ENCODE assay signal across 1 cellular context in the genomic region with DNA sequence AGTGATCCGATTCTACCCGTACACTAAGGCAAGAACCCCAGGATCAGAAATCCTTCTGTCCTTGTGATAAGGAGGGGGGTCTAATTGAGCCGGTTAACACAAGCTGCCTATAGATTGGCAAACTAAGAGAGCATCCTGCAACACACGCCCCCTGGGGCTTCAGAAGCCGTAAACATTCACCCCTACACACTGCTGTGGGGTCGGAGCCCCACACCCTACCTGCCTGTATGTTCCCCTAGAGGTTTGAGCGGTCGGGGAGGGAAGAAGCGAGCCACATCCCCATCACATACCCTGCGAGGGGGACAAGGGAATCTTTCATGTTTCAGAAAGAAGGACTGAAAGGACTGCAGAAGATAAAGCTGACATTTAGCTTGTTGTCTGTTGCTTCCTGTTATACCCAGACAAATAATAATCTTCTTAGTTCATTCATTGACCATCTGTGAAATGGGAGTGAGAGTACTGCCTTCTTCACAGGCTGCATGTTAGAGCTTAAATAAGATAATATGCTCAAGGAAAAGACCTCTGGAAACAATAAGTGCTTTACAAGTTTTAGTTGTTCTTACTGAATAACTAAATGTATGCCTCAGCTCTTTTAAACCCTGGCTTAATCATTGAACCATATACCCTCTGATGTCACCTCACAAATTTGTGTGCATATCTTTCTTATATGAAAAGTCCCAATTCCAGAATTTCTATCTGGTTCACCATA.
TF ChIP-seq lines count a peak whose summit lies in the region.

No MANE protein-coding gene starts in this region.

TF ChIP-seq in IMR-90, 13 proteins besides CTCF, POLR2A, EP300 and RAD21 (continued from another document):
- TF ChIP-seq MAFK (IDR thresholded peaks at IDR 0.05; ENCODE audit: low read depth, low read length): no peak
- no peak for TF ChIP-seq SMC3 (IDR thresholded peaks at IDR 0.05; ENCODE audit: low read depth, low read length)
- TF ChIP-seq CEBPB (IDR thresholded peaks at IDR 0.05; ENCODE audit: low read depth, low read length): no peak
- TF ChIP-seq, protein P1, sequence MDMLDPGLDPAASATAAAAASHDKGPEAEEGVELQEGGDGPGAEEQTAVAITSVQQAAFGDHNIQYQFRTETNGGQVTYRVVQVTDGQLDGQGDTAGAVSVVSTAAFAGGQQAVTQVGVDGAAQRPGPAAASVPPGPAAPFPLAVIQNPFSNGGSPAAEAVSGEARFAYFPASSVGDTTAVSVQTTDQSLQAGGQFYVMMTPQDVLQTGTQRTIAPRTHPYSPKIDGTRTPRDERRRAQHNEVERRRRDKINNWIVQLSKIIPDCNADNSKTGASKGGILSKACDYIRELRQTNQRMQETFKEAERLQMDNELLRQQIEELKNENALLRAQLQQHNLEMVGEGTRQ (IDR thresholded peaks at IDR 0.05; ENCODE audit: low read depth, low read length): no peak
